In the genomic region with DNA sequence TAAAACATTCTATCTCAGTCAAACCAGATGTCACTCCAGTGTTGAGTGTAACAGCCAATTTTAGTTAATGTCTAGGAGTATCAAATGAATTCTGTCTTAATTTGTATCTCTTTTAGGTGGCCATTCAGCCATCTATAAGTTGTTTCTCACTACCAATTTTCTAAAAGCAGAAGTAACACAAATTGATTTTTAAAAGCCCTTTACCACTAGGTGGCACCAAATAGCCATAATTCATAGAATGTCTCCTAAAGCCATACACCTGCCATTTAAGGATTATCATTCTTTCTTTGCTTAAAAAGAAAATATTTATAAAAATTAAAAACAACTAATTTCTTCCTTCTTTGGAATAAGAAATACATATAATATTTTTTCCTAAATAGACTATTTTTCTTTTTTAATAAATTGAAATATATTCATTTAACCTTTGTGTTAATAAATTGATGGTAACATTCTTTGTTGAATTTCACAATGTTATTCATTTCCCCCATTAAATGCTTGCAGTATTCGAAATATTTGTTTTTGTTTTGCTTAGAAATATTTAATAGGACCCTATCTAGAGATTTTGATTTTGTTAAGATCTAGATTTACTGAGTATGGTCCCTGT, we compare ENCODE assay signal across 9 cellular contexts.
DNase-seq lines count a peak whose midpoint lies in the region; ATAC-seq, FAIRE-seq and TF ChIP-seq lines count a peak whose summit lies in the region.
"Had no signal": no experiment of that assay in that cellular context is flagged by ENCODE, and none has a peak within 500 bp of the region (broad histone marks: within the 10 kb centered on the region; RNA-seq: fewer than 3 reads in every experiment).

No MANE protein-coding gene starts in this region.

- ATAC-seq in left cardiac atrium: no peak
- ATAC-seq in HCT116: no peak

- H3K9me3 ChIP-seq in left ventricle myocardium inferior (replicated peaks) (no peaks in the 10 kb centered on the region), HCT116 (ENCODE audit: control insufficient read depth in 1 of 2, insufficient read depth in 1 of 2, low read depth in 1 of 2, low read length in 2 of 2) (no peaks in the 10 kb centered on the region), Loucy (ENCODE audit: insufficient read depth, low read depth, low read length) (no peaks in the 10 kb centered on the region)

- H3F3A ChIP-seq in Loucy (ENCODE audit: low read depth): no peaks in the 10 kb centered on the region

- H3K4me1 Mint-ChIP-seq in nephron progenitor cell: no peaks in the 10 kb centered on the region
- no peaks in the 10 kb centered on the region for H3K4me1 Mint-ChIP-seq in activated CD4-positive, alpha-beta memory T cell treated with anti-CD3 and anti-CD28 coated beads, Interleukin-2, amount 10 ng/mL, durations not matched to agents 7 days and 5 days

- H3K27ac ChIP-seq in left ventricle myocardium inferior (replicated peaks) (no peak overlapping the region), HCT116 (ENCODE audit: low read depth, low read length) (no peak overlapping the region)
- H3K27ac ChIP-seq: epithelial cell of prostate had no signal

- no peak overlapping the region for H3K4me3 Mint-ChIP-seq in nephron progenitor cell
- H3K4me3 Mint-ChIP-seq in activated CD4-positive, alpha-beta memory T cell treated with anti-CD3 and anti-CD28 coated beads, Interleukin-2, amount 10 ng/mL, durations not matched to agents 7 days and 5 days: no peak overlapping the region

- no peaks in the 10 kb centered on the region for H3K79me2 ChIP-seq in HCT116 (ENCODE audit: insufficient read depth, low read length)
- no peaks in the 10 kb centered on the region for H3K79me2 ChIP-seq in Loucy (ENCODE audit: insufficient read depth, low read length)

- peak; percentile 93 for FAIRE-seq in endometrium (lab: Jason Lieb, UNC)

- DNase-seq in left ventricle myocardium inferior (no peak), left cardiac atrium (no peak), HCT116 (ENCODE audit: low read depth, low spot score) (peak; percentile 45), RPMI7951 (ENCODE audit: low read depth) (peak; percentile 53), nephron progenitor cell (peak; percentile 33)
- no peak for DNase-seq in activated CD4-positive, alpha-beta memory T cell treated with anti-CD3 and anti-CD28 coated beads, Interleukin-2, amount 10 ng/mL, durations not matched to agents 7 days and 5 days

- intact Hi-C loops in left ventricle myocardium inferior (cut with micrococcal nuclease): no loop called here
- intact Hi-C loops in left cardiac atrium (cut with DNase I): no loop called here
- intact Hi-C loops in HCT116 (cut with micrococcal nuclease): loop anchor here (5.0 to 10.0 kb wide), 3 partner anchors 381 to 1888 kb away; no protein-coding TSS in a partner anchor

- TF ChIP-seq CTCF in left ventricle myocardium inferior (IDR thresholded peaks at IDR 0.05; ENCODE audit: borderline replicate concordance) (peak; percentile 72), HCT116 (IDR thresholded peaks at IDR 0.05 in 2 of 3, conservative IDR thresholded peaks at IDR 0.05 in 1 of 3; ENCODE audit: borderline replicate concordance in 1 of 3, insufficient read depth in 1 of 3, low read depth in 2 of 3, low read length in 2 of 3) (peak; percentile 38 to 61 (median 56); a peak in 5 of 6 replicates), Loucy (conservative IDR thresholded peaks at IDR 0.05; ENCODE audit: low read length) (peak; percentile 68), nephron progenitor cell (IDR thresholded peaks at IDR 0.05) (peak; percentile 66)

- RAD21 ChIA-PET in HCT116 (lab: Charles Lee; ENCODE audit: low non-redundant PET in 1 of 2, low total read pairs in 2 of 2, uncharacterized antibody in 2 of 2, unreplicated experiment in 2 of 2): no interaction called here

- H3K36me3 ChIP-seq in left ventricle myocardium inferior: no peaks in the 10 kb centered on the region
- H3K36me3 ChIP-seq in HCT116 (ENCODE audit: control insufficient read depth in 1 of 2, insufficient read depth in 2 of 2, low read length in 2 of 2): no peaks in the 10 kb centered on the region
- H3K36me3 ChIP-seq in Loucy (ENCODE audit: insufficient read depth, low read length): no peaks in the 10 kb centered on the region

- H2AFZ ChIP-seq in HCT116 (ENCODE audit: low read depth, low read length, poor library complexity, severe bottlenecking) (peak overlapping the region; percentile 51), Loucy (ENCODE audit: low read length) (no peak overlapping the region)

- BruUV-seq in HCT116 (replicated peaks; lab: Mats Ljungman, UMichigan): no TSS peak

- H3K27me3 Mint-ChIP-seq in nephron progenitor cell (ENCODE audit: low read depth, poor library complexity): peaks cover 7% of the 10 kb centered on the region
- no peaks in the 10 kb centered on the region for H3K27me3 Mint-ChIP-seq in activated CD4-positive, alpha-beta memory T cell treated with anti-CD3 and anti-CD28 coated beads, Interleukin-2, amount 10 ng/mL, durations not matched to agents 7 days and 5 days

- H3K9me3 Mint-ChIP-seq in nephron progenitor cell: no peaks in the 10 kb centered on the region
- no peaks in the 10 kb centered on the region for H3K9me3 Mint-ChIP-seq in activated CD4-positive, alpha-beta memory T cell treated with anti-CD3 and anti-CD28 coated beads, Interleukin-2, amount 10 ng/mL, durations not matched to agents 7 days and 5 days

- CTCF ChIA-PET in HCT116 (lab: Charles Lee): interaction anchor here (0.8 to 2.3 kb wide), 5 partner anchors 55 to 1884 kb away, joined by 3 to 9 read pairs (median 3); no protein-coding TSS in a partner anchor
- CTCF ChIA-PET in activated CD4-positive, alpha-beta memory T cell treated with anti-CD3 and anti-CD28 coated beads, Interleukin-2, amount 10 ng/mL, durations not matched to agents 7 days and 5 days (lab: Charles Lee): no interaction called here

- no peak for TF ChIP-seq POLR2A in HCT116 (IDR thresholded peaks at IDR 0.05; ENCODE audit: borderline replicate concordance, extremely low read depth, insufficient read depth, insufficient read length)

- no peaks in the 10 kb centered on the region for H3K9me2 ChIP-seq in HCT116 (ENCODE audit: insufficient read depth)
- no peaks in the 10 kb centered on the region for H3K9me2 ChIP-seq in Loucy (replicated peaks; ENCODE audit: low read depth, low read length)

- H4K20me1 ChIP-seq in HCT116 (ENCODE audit: insufficient read depth) (no peaks in the 10 kb centered on the region), Loucy (ENCODE audit: insufficient read depth, low read length, poor library complexity, severe bottlenecking) (no peaks in the 10 kb centered on the region)

- TF ChIP-seq RAD21 in HCT116 (IDR thresholded peaks at IDR 0.05; ENCODE audit: low read depth): peak; percentile 76

- H3K27ac Mint-ChIP-seq in nephron progenitor cell: no peak overlapping the region
- H3K27ac Mint-ChIP-seq in activated CD4-positive, alpha-beta memory T cell treated with anti-CD3 and anti-CD28 coated beads, Interleukin-2, amount 10 ng/mL, durations not matched to agents 7 days and 5 days: no peak overlapping the region

- H3K36me3 Mint-ChIP-seq in nephron progenitor cell (ENCODE audit: low read depth): no peaks in the 10 kb centered on the region
- H3K36me3 Mint-ChIP-seq in activated CD4-positive, alpha-beta memory T cell treated with anti-CD3 and anti-CD28 coated beads, Interleukin-2, amount 10 ng/mL, durations not matched to agents 7 days and 5 days (ENCODE audit: low read depth): no peaks in the 10 kb centered on the region

- H3K4me2 ChIP-seq in HCT116 (ENCODE audit: low read length) (no peak overlapping the region), Loucy (ENCODE audit: low read depth, low read length, poor library complexity, severe bottlenecking) (no peak overlapping the region)

- H3K27me3 ChIP-seq in left ventricle myocardium inferior (ENCODE audit: low read depth) (no peaks in the 10 kb centered on the region), HCT116 (ENCODE audit: insufficient read depth, low read length) (no peaks in the 10 kb centered on the region), Loucy (ENCODE audit: insufficient read depth, low read length, poor library complexity, severe bottlenecking) (no peaks in the 10 kb centered on the region)

- POLR2A ChIA-PET in HCT116 (lab: Charles Lee): no interaction called here
- POLR2A ChIA-PET in activated CD4-positive, alpha-beta memory T cell treated with anti-CD3 and anti-CD28 coated beads, Interleukin-2, amount 10 ng/mL, durations not matched to agents 7 days and 5 days (lab: Charles Lee): no interaction called here

- H3K4me3 ChIP-seq in left ventricle myocardium inferior (no peak overlapping the region), HCT116 (replicated peaks in 1 of 2; ENCODE audit: low read depth in 1 of 2, low read length in 2 of 2) (no peak overlapping the region), Loucy (ENCODE audit: low read length, poor library complexity, severe bottlenecking) (no peak overlapping the region)

- H3K9ac ChIP-seq in HCT116 (ENCODE audit: low read length): no peak overlapping the region
- no peak overlapping the region for H3K9ac ChIP-seq in Loucy (ENCODE audit: low read depth, low read length, poor library complexity, severe bottlenecking)

- H3K4me1 ChIP-seq in left ventricle myocardium inferior (no peaks in the 10 kb centered on the region), HCT116 (ENCODE audit: control insufficient read depth in 1 of 2, insufficient read depth in 2 of 2, low read length in 2 of 2) (no peaks in the 10 kb centered on the region), Loucy (ENCODE audit: insufficient read depth, low read length, poor library complexity, severe bottlenecking) (no peaks in the 10 kb centered on the region)

TF ChIP-seq in HCT116, 20 proteins besides CTCF, POLR2A, EP300 and RAD21 (continues in another document):
- TF ChIP-seq EZH2phosphoT487 (IDR thresholded peaks at IDR 0.05; ENCODE audit: borderline replicate concordance) (no peak), CEBPB (IDR thresholded peaks at IDR 0.05; ENCODE audit: low read depth) (no peak), JUND (IDR thresholded peaks at IDR 0.05) (no peak), CBX3 (IDR thresholded peaks at IDR 0.05; ENCODE audit: low read depth) (no peak), SP1 (IDR thresholded peaks at IDR 0.05; ENCODE audit: low read depth) (no peak)
- TF ChIP-seq, protein P1, sequence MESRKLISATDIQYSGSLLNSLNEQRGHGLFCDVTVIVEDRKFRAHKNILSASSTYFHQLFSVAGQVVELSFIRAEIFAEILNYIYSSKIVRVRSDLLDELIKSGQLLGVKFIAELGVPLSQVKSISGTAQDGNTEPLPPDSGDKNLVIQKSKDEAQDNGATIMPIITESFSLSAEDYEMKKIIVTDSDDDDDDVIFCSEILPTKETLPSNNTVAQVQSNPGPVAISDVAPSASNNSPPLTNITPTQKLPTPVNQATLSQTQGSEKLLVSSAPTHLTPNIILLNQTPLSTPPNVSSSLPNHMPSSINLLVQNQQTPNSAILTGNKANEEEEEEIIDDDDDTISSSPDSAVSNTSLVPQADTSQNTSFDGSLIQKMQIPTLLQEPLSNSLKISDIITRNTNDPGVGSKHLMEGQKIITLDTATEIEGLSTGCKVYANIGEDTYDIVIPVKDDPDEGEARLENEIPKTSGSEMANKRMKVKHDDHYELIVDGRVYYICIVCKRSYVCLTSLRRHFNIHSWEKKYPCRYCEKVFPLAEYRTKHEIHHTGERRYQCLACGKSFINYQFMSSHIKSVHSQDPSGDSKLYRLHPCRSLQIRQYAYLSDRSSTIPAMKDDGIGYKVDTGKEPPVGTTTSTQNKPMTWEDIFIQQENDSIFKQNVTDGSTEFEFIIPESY (IDR thresholded peaks at IDR 0.05; ENCODE audit: extremely low read depth, insufficient replicate concordance, low read length): no peak

Comparison
In these comparisons a context has a peak if more than half of its experiments do, and no peak if none do; other contexts are left out.
1. DNase-seq: peak in HCT116 (single experiment), RPMI7951 (single experiment) and nephron progenitor cell (single experiment); none in left ventricle myocardium inferior (single experiment), left cardiac atrium (single experiment) and activated CD4-positive, alpha-beta memory T cell treated with anti-CD3 and anti-CD28 coated beads, Interleukin-2, amount 10 ng/mL, durations not matched to agents 7 days and 5 days (single experiment).
2. Peak in every context shown above with its lines, with median percentiles within 50 percentile points of each other: CTCF ChIP-seq.